In the genomic region with DNA sequence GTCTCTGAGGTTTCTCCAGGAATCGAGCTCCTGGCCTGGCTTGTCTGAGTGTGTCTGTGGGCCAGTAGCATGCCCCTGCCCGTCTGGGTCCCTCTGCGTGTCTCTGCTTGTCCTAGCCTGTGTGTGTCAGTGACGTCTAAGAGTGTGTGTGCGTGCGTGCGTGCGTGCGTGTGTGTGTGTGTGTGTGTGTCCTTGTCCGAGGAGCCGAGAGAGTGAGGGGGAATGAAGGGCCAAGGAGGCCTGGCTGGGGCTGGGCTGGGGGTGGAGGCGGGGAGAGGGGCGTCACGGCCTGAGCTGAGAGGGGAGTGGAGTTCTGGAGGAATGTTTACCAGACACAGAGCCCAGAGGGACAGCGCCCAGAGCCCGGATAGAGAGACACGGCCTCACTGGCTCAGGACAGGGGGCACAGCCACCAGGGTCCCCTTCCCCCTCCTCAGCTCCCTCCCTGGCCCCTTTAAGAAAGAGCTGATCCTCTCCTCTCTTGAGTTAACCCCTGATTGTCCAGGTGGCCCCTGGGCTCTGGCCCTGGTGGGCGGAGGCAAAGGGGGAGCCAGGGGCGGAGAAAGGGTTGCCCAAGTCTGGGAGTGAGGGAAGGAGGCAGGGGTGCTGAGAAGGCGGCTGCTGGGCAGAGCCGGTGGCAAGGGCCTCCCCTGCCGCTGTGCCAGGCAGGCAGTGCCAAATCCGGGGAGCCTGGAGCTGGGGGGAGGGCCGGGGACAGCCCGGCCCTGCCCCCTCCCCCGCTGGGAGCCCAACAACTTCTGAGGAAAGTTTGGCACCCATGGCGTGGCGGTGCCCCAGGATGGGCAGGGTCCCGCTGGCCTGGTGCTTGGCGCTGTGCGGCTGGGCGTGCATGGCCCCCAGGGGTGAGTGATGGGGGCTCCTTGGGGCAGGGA, we compare ENCODE assay signal across 1 cellular context.
TF ChIP-seq lines count a peak whose summit lies in the region.

A gene (plus strand): TSS at position 609 of the 893 bp plus-strand sequence. CDS start 170 bp downstream, at position 779.

TF ChIP-seq in HEK293, 187 proteins besides CTCF, POLR2A, EP300 and RAD21 (continued from another document and continues in another):
- TF ChIP-seq, protein P1, sequence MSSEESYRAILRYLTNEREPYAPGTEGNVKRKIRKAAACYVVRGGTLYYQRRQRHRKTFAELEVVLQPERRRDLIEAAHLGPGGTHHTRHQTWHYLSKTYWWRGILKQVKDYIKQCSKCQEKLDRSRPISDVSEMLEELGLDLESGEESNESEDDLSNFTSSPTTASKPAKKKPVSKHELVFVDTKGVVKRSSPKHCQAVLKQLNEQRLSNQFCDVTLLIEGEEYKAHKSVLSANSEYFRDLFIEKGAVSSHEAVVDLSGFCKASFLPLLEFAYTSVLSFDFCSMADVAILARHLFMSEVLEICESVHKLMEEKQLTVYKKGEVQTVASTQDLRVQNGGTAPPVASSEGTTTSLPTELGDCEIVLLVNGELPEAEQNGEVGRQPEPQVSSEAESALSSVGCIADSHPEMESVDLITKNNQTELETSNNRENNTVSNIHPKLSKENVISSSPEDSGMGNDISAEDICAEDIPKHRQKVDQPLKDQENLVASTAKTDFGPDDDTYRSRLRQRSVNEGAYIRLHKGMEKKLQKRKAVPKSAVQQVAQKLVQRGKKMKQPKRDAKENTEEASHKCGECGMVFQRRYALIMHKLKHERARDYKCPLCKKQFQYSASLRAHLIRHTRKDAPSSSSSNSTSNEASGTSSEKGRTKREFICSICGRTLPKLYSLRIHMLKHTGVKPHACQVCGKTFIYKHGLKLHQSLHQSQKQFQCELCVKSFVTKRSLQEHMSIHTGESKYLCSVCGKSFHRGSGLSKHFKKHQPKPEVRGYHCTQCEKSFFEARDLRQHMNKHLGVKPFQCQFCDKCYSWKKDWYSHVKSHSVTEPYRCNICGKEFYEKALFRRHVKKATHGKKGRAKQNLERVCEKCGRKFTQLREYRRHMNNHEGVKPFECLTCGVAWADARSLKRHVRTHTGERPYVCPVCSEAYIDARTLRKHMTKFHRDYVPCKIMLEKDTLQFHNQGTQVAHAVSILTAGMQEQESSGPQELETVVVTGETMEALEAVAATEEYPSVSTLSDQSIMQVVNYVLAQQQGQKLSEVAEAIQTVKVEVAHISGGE (tag by site-specific recombination; conservative IDR thresholded peaks at IDR 0.05; ENCODE audit: low read depth): no peak
- TF ChIP-seq GFI1B (tag by site-specific recombination; IDR thresholded peaks at IDR 0.05) (no peak), ZNF48 (tag by site-specific recombination; IDR thresholded peaks at IDR 0.05) (no peak), ZNF571 (tag by site-specific recombination; IDR thresholded peaks at IDR 0.05) (no peak), ZNF791 (tag by site-specific recombination; IDR thresholded peaks at IDR 0.05) (no peak), ZNF747 (tag by site-specific recombination; IDR thresholded peaks at IDR 0.05) (0 out of 2 replicates have a peak, but pooled peaks have one; percentile 33), ZNF366 (tag by site-specific recombination; conservative IDR thresholded peaks at IDR 0.05) (peak; percentile 51), ZNF624 (tag by site-specific recombination; IDR thresholded peaks at IDR 0.05) (no peak), ZNF24 (tag by site-specific recombination; IDR thresholded peaks at IDR 0.05) (no peak), ZNF157 (tag by site-specific recombination; IDR thresholded peaks at IDR 0.05) (0 out of 2 replicates have a peak, but pooled peaks have one; percentile 25), OVOL3 (tag by site-specific recombination; IDR thresholded peaks at IDR 0.05) (no peak), ZNF132 (tag by site-specific recombination; IDR thresholded peaks at IDR 0.05; ENCODE audit: borderline replicate concordance) (no peak), ZNF600 (tag by site-specific recombination; IDR thresholded peaks at IDR 0.05) (no peak), RBAK (tag by site-specific recombination; IDR thresholded peaks at IDR 0.05) (no peak), ZNF354C (tag by site-specific recombination; IDR thresholded peaks at IDR 0.05; ENCODE audit: borderline replicate concordance, low read depth) (no peak), SCRT2 (tag by site-specific recombination; IDR thresholded peaks at IDR 0.05) (no peak), KLF1 (tag by site-specific recombination; IDR thresholded peaks at IDR 0.05) (no peak), ZNF138 (tag by site-specific recombination; IDR thresholded peaks at IDR 0.05; ENCODE audit: borderline replicate concordance) (no peak), ZNF549 (tag by site-specific recombination; IDR thresholded peaks at IDR 0.05) (no peak), ZNF529 (tag by site-specific recombination; IDR thresholded peaks at IDR 0.05; ENCODE audit: insufficient replicate concordance) (no peak), ZNF394 (tag by site-specific recombination; IDR thresholded peaks at IDR 0.05; ENCODE audit: borderline replicate concordance) (no peak), ZNF350 (tag by site-specific recombination; IDR thresholded peaks at IDR 0.05) (no peak), ZNF629 (tag by site-specific recombination; IDR thresholded peaks at IDR 0.05) (peak; percentile 52; the same call in 1 of the 2 replicates), ZNF664 (tag by site-specific recombination; IDR thresholded peaks at IDR 0.05) (no peak)
- TF ChIP-seq, protein P2, sequence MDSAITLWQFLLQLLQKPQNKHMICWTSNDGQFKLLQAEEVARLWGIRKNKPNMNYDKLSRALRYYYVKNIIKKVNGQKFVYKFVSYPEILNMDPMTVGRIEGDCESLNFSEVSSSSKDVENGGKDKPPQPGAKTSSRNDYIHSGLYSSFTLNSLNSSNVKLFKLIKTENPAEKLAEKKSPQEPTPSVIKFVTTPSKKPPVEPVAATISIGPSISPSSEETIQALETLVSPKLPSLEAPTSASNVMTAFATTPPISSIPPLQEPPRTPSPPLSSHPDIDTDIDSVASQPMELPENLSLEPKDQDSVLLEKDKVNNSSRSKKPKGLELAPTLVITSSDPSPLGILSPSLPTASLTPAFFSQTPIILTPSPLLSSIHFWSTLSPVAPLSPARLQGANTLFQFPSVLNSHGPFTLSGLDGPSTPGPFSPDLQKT (IDR thresholded peaks at IDR 0.05; ENCODE audit: borderline replicate concordance, low read depth, low read length): no peak
- TF ChIP-seq, protein P3, sequence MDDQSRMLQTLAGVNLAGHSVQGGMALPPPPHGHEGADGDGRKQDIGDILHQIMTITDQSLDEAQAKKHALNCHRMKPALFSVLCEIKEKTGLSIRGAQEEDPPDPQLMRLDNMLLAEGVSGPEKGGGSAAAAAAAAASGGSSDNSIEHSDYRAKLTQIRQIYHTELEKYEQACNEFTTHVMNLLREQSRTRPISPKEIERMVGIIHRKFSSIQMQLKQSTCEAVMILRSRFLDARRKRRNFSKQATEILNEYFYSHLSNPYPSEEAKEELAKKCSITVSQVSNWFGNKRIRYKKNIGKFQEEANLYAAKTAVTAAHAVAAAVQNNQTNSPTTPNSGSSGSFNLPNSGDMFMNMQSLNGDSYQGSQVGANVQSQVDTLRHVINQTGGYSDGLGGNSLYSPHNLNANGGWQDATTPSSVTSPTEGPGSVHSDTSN (CRISPR knock-in tag; IDR thresholded peaks at IDR 0.05): no peak
- TF ChIP-seq, protein P4, sequence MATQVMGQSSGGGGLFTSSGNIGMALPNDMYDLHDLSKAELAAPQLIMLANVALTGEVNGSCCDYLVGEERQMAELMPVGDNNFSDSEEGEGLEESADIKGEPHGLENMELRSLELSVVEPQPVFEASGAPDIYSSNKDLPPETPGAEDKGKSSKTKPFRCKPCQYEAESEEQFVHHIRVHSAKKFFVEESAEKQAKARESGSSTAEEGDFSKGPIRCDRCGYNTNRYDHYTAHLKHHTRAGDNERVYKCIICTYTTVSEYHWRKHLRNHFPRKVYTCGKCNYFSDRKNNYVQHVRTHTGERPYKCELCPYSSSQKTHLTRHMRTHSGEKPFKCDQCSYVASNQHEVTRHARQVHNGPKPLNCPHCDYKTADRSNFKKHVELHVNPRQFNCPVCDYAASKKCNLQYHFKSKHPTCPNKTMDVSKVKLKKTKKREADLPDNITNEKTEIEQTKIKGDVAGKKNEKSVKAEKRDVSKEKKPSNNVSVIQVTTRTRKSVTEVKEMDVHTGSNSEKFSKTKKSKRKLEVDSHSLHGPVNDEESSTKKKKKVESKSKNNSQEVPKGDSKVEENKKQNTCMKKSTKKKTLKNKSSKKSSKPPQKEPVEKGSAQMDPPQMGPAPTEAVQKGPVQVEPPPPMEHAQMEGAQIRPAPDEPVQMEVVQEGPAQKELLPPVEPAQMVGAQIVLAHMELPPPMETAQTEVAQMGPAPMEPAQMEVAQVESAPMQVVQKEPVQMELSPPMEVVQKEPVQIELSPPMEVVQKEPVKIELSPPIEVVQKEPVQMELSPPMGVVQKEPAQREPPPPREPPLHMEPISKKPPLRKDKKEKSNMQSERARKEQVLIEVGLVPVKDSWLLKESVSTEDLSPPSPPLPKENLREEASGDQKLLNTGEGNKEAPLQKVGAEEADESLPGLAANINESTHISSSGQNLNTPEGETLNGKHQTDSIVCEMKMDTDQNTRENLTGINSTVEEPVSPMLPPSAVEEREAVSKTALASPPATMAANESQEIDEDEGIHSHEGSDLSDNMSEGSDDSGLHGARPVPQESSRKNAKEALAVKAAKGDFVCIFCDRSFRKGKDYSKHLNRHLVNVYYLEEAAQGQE (tag by site-specific recombination; IDR thresholded peaks at IDR 0.05): peak; percentile 31; the same call in 1 of the 2 replicates
- TF ChIP-seq, protein P5, sequence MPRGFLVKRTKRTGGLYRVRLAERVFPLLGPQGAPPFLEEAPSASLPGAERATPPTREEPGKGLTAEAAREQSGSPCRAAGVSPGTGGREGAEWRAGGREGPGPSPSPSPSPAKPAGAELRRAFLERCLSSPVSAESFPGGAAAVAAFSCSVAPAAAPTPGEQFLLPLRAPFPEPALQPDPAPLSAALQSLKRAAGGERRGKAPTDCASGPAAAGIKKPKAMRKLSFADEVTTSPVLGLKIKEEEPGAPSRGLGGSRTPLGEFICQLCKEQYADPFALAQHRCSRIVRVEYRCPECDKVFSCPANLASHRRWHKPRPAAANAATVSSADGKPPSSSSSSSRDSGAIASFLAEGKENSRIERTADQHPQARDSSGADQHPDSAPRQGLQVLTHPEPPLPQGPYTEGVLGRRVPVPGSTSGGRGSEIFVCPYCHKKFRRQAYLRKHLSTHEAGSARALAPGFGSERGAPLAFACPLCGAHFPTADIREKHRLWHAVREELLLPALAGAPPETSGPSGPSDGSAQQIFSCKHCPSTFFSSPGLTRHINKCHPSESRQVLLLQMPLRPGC (tag by site-specific recombination; IDR thresholded peaks at IDR 0.05): no peak
- TF ChIP-seq, protein P6, sequence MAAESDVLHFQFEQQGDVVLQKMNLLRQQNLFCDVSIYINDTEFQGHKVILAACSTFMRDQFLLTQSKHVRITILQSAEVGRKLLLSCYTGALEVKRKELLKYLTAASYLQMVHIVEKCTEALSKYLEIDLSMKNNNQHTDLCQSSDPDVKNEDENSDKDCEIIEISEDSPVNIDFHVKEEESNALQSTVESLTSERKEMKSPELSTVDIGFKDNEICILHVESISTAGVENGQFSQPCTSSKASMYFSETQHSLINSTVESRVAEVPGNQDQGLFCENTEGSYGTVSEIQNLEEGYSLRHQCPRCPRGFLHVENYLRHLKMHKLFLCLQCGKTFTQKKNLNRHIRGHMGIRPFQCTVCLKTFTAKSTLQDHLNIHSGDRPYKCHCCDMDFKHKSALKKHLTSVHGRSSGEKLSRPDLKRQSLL (tag by site-specific recombination; IDR thresholded peaks at IDR 0.05): no peak
- TF ChIP-seq, protein P7, sequence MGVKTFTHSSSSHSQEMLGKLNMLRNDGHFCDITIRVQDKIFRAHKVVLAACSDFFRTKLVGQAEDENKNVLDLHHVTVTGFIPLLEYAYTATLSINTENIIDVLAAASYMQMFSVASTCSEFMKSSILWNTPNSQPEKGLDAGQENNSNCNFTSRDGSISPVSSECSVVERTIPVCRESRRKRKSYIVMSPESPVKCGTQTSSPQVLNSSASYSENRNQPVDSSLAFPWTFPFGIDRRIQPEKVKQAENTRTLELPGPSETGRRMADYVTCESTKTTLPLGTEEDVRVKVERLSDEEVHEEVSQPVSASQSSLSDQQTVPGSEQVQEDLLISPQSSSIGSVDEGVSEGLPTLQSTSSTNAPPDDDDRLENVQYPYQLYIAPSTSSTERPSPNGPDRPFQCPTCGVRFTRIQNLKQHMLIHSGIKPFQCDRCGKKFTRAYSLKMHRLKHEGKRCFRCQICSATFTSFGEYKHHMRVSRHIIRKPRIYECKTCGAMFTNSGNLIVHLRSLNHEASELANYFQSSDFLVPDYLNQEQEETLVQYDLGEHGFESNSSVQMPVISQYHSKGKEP (tag by site-specific recombination; IDR thresholded peaks at IDR 0.05): no peak
- TF ChIP-seq, protein P8, sequence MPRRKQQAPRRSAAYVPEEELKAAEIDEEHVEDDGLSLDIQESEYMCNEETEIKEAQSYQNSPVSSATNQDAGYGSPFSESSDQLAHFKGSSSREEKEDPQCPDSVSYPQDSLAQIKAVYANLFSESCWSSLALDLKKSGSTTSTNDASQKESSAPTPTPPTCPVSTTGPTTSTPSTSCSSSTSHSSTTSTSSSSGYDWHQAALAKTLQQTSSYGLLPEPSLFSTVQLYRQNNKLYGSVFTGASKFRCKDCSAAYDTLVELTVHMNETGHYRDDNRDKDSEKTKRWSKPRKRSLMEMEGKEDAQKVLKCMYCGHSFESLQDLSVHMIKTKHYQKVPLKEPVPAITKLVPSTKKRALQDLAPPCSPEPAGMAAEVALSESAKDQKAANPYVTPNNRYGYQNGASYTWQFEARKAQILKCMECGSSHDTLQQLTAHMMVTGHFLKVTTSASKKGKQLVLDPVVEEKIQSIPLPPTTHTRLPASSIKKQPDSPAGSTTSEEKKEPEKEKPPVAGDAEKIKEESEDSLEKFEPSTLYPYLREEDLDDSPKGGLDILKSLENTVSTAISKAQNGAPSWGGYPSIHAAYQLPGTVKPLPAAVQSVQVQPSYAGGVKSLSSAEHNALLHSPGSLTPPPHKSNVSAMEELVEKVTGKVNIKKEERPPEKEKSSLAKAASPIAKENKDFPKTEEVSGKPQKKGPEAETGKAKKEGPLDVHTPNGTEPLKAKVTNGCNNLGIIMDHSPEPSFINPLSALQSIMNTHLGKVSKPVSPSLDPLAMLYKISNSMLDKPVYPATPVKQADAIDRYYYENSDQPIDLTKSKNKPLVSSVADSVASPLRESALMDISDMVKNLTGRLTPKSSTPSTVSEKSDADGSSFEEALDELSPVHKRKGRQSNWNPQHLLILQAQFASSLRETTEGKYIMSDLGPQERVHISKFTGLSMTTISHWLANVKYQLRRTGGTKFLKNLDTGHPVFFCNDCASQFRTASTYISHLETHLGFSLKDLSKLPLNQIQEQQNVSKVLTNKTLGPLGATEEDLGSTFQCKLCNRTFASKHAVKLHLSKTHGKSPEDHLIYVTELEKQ (tag by site-specific recombination; IDR thresholded peaks at IDR 0.05; ENCODE audit: borderline replicate concordance): no peak
- TF ChIP-seq, protein P9, sequence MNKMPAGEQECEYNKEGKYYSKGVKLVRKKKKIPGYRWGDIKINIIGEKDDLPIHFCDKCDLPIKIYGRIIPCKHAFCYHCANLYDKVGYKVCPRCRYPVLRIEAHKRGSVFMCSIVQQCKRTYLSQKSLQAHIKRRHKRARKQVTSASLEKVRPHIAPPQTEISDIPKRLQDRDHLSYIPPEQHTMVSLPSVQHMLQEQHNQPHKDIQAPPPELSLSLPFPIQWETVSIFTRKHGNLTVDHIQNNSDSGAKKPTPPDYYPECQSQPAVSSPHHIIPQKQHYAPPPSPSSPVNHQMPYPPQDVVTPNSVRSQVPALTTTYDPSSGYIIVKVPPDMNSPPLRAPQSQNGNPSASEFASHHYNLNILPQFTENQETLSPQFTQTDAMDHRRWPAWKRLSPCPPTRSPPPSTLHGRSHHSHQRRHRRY (tag by site-specific recombination; IDR thresholded peaks at IDR 0.05): no peak
